ENCODE assay signal across 22 cellular contexts in genomic region chr5:16271851-16272250, GRCh38.
A peak's percentile ranks its signal among the peaks of the same experiment; 100 is the strongest.
DNase-seq lines count a peak whose midpoint lies in the region; ATAC-seq and TF ChIP-seq lines count a peak whose summit lies in the region.
"Had no signal": no experiment of that assay in that cellular context is flagged by ENCODE, and none has a peak within 500 bp of the region (broad histone marks: within the 10 kb centered on the region; RNA-seq: fewer than 3 reads in every experiment).

No MANE protein-coding gene starts in this region.

- H3K4me3 ChIP-seq in LNCaP clone FGC (ENCODE audit: low read depth, low read length) = no peak overlapping the region
- H3K4me3 ChIP-seq: A549, gastrocnemius medialis, lower lobe of right lung, neural progenitor cell had no signal

- no peak for TF ChIP-seq CTCF in C4-2B (conservative IDR thresholded peaks at IDR 0.05)
- TF ChIP-seq CTCF in LNCaP clone FGC (IDR thresholded peaks at IDR 0.05; ENCODE audit: control insufficient read depth, extremely low read depth, insufficient read depth) = no peak

- H3K4me3 Mint-ChIP-seq in activated T-helper 17 cell treated with anti-CD3 and anti-CD28 coated beads, Interleukin-2, amount 50 U/mL, for 72 hours = no peak overlapping the region
- H3K4me3 Mint-ChIP-seq: activated CD4-positive, alpha-beta T cell treated with anti-CD3 and anti-CD28 coated beads for 36 hours; activated naive CD8-positive, alpha-beta T cell; neural progenitor cell; stimulated activated memory B cell treated with anti-CD40 and anti-IgM and Interleukin-4, amounts not matched to agents 10 μg/mL and 1 μg/mL and 100 μg/mL, for 72 hours had no signal

- DNase-seq in LNCaP clone FGC (ENCODE audit: low read depth) (peak; percentile 99), NCI-H2081 (lab: John Stamatoyannopoulos, UW) (peak; percentile 67 to 92), NOMO-1 (lab: John Stamatoyannopoulos, UW; ENCODE audit: unreplicated experiment in 2 of 2) (peak; percentile 7 to 64), left ventricle myocardium superior (no peak), GOT3 (lab: John Stamatoyannopoulos, UW) (no peak)
- DNase-seq: activated CD4-positive, alpha-beta T cell treated with anti-CD3 and anti-CD28 coated beads for 36 hours; effector CD4-positive, alpha-beta T cell; gastrocnemius medialis; GDM1; islet precursor cell; lower lobe of right lung; NCI-H187; NCI-H526 had no signal

- H3K27ac Mint-ChIP-seq in activated T-helper 17 cell treated with anti-CD3 and anti-CD28 coated beads, Interleukin-2, amount 50 U/mL, for 72 hours = no peak overlapping the region
- H3K27ac Mint-ChIP-seq: activated CD4-positive, alpha-beta T cell treated with anti-CD3 and anti-CD28 coated beads for 36 hours; activated naive CD8-positive, alpha-beta T cell; neural progenitor cell; stimulated activated memory B cell treated with anti-CD40 and anti-IgM and Interleukin-4, amounts not matched to agents 10 μg/mL and 1 μg/mL and 100 μg/mL, for 72 hours had no signal

- no peaks in the 10 kb centered on the region for H3K4me1 Mint-ChIP-seq in activated T-helper 17 cell treated with anti-CD3 and anti-CD28 coated beads, Interleukin-2, amount 50 U/mL, for 72 hours
- H3K4me1 Mint-ChIP-seq: activated CD4-positive, alpha-beta T cell treated with anti-CD3 and anti-CD28 coated beads for 36 hours; stimulated activated memory B cell treated with anti-CD40 and anti-IgM and Interleukin-4, amounts not matched to agents 10 μg/mL and 1 μg/mL and 100 μg/mL, for 72 hours had no signal

- peaks cover 4% of the 10 kb centered on the region for H3K9me3 Mint-ChIP-seq in activated T-helper 17 cell treated with anti-CD3 and anti-CD28 coated beads, Interleukin-2, amount 50 U/mL, for 72 hours

- H3K36me3 Mint-ChIP-seq in activated T-helper 17 cell treated with anti-CD3 and anti-CD28 coated beads, Interleukin-2, amount 50 U/mL, for 72 hours (ENCODE audit: low read depth) = no peaks in the 10 kb centered on the region
- H3K36me3 Mint-ChIP-seq: activated naive CD8-positive, alpha-beta T cell; neural progenitor cell; stimulated activated memory B cell treated with anti-CD40 and anti-IgM and Interleukin-4, amounts not matched to agents 10 μg/mL and 1 μg/mL and 100 μg/mL, for 72 hours had no signal

- intact Hi-C loops in left ventricle myocardium superior (cut with micrococcal nuclease) = no loop called here

- ATAC-seq in left ventricle myocardium superior (no peak), GM18873 (IDR thresholded peaks at IDR 0.05; ENCODE audit: low FRiP score, unreplicated experiment) (no peak)
- ATAC-seq in activated T-helper 17 cell treated with anti-CD3 and anti-CD28 coated beads, Interleukin-2, amount 50 U/mL, for 72 hours (replicated peaks) = no peak
- ATAC-seq: A549; activated CD4-positive, alpha-beta T cell treated with anti-CD3 and anti-CD28 coated beads for 36 hours; esophagus mucosa; gastrocnemius medialis; lower lobe of right lung; SK-N-SH treated with all-trans-retinoic acid at 6 μM for 48 hours; stimulated activated memory B cell treated with anti-CD40 and anti-IgM and Interleukin-4, amounts not matched to agents 10 μg/mL and 1 μg/mL and 100 μg/mL, for 72 hours had no signal

- peak overlapping the region; percentile 41; the same call in 1 of the 2 replicates for H3K27ac ChIP-seq in C4-2B
- H3K27ac ChIP-seq: A549, gastrocnemius medialis, lower lobe of right lung, neural progenitor cell had no signal

- H3K27me3 Mint-ChIP-seq in activated T-helper 17 cell treated with anti-CD3 and anti-CD28 coated beads, Interleukin-2, amount 50 U/mL, for 72 hours = peaks cover 3% of the 10 kb centered on the region
- H3K27me3 Mint-ChIP-seq: activated CD4-positive, alpha-beta T cell treated with anti-CD3 and anti-CD28 coated beads for 36 hours; activated naive CD8-positive, alpha-beta T cell; stimulated activated memory B cell treated with anti-CD40 and anti-IgM and Interleukin-4, amounts not matched to agents 10 μg/mL and 1 μg/mL and 100 μg/mL, for 72 hours had no signal

Comparison
In these comparisons a context has a peak if more than half of its experiments do, and no peak if none do; other contexts are left out.
1. DNase-seq: peak in LNCaP clone FGC (single experiment), NCI-H2081 (2 of 2) and NOMO-1 (2 of 2); none in left ventricle myocardium superior (single experiment) and GOT3 (single experiment).